ENCODE assay signal across 1 cellular context in the genomic region with DNA sequence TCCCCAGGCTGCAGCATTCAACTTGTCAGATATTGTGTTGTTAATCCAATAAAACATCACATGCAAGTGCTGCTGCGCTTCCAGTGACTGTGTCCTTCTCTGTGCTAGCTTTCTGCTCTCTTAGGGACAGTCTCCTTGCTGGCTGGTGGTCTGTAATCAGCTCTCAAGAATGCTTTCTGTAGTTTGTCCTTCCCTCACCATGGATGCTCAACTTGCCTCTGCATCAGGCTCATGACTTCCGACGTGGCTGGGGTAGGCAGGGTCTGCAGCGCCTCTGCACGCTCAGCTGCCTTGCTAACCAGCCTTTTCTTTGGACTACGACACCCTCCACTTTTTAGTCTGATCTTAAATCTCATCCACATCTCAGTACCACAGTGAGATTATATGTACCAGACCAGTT.
TF ChIP-seq lines count a peak whose summit lies in the region.

No MANE protein-coding gene starts in this region.

TF ChIP-seq in IMR-90, 13 proteins besides CTCF, POLR2A, EP300 and RAD21:
- no peak for TF ChIP-seq CHD1 (IDR thresholded peaks at IDR 0.05; ENCODE audit: low read depth, low read length)
- no peak for TF ChIP-seq CEBPB (IDR thresholded peaks at IDR 0.05; ENCODE audit: low read depth, low read length)
- no peak for TF ChIP-seq RFX5 (IDR thresholded peaks at IDR 0.05; ENCODE audit: low read depth, low read length)
